8 cellular contexts compared by ENCODE assay signal in genomic region chr2:23760746-23761145, GRCh38.
DNase-seq lines count a peak whose midpoint lies in the region; ATAC-seq and TF ChIP-seq lines count a peak whose summit lies in the region.

No MANE protein-coding gene starts in this region.

- no peak overlapping the region for H3K56ac ChIP-seq in IMR-90 (ENCODE audit: extremely low read depth, insufficient read depth, low read length)

- H2BK15ac ChIP-seq in IMR-90 (ENCODE audit: low read depth, low read length), result no peak overlapping the region

- H3K4me2 ChIP-seq in IMR-90 (ENCODE audit: low read depth, low read length), result no peak overlapping the region

- H3K36me3 Mint-ChIP-seq in stimulated activated effector memory CD8-positive, alpha-beta T cell treated with anti-CD3 and anti-CD28 coated beads, Interleukin-12 subunit alpha, Interleukin-12 subunit beta, amount 100 ng/mL, for 72 hours, result peaks cover 44% of the 10 kb centered on the region

- CTCF ChIA-PET in IMR-90 (lab: Yijun Ruan, JAX), result interaction anchor here (0.7 kb wide), 1 partner anchor 116 kb away, joined by 3 read pairs; no protein-coding TSS in a partner anchor

- dilution Hi-C loops in IMR-90 (cut with HindIII; ENCODE audit: low sequenced_read_pairs, unreplicated experiment), result no loop called here

- peaks cover 0 to 3% of the 10 kb centered on the region in 2 experiments; a peak in 1 of 4 replicates for H3K79me1 ChIP-seq in IMR-90 (ENCODE audit: low read depth in 1 of 2, low read length in 2 of 2)

- POLR2A ChIA-PET in IMR-90 (lab: Charles Lee; ENCODE audit: unreplicated experiment), result no interaction called here

- H3K4me1 Mint-ChIP-seq in stimulated activated effector memory CD8-positive, alpha-beta T cell treated with anti-CD3 and anti-CD28 coated beads, Interleukin-12 subunit alpha, Interleukin-12 subunit beta, amount 100 ng/mL, for 72 hours, result peaks cover 5% of the 10 kb centered on the region

- H3K4me3 ChIP-seq in AG09309 (ENCODE audit: control insufficient read depth, low read depth, low read length), result no peak overlapping the region
- H3K4me3 ChIP-seq in IMR-90 (ENCODE audit: insufficient read depth, low read depth, low read length), result no peak overlapping the region
- no peak overlapping the region for H3K4me3 ChIP-seq in adipocyte (ENCODE audit: low read length)

- H3K9ac ChIP-seq in IMR-90 (ENCODE audit: low read depth, low read length) (no peak overlapping the region), adipocyte (ENCODE audit: low read length) (no peak overlapping the region)

- H2AK9ac ChIP-seq in IMR-90 (replicated peaks; ENCODE audit: low read depth, low read length, poor library complexity), result no peak overlapping the region

- H2AK5ac ChIP-seq in IMR-90 (ENCODE audit: low read depth, low read length), result peak overlapping the region; percentile 61; the same call in 1 of the 2 replicates

- H3K9me3 Mint-ChIP-seq in stimulated activated effector memory CD8-positive, alpha-beta T cell treated with anti-CD3 and anti-CD28 coated beads, Interleukin-12 subunit alpha, Interleukin-12 subunit beta, amount 100 ng/mL, for 72 hours, result no peaks in the 10 kb centered on the region

- H4K8ac ChIP-seq in IMR-90 (ENCODE audit: low read depth in 2 of 2, low read length in 2 of 2), result peak overlapping the region in 1 of 2 experiments; percentile 35; a peak in 1 of 4 replicates

- no peak overlapping the region for H2AFZ ChIP-seq in IMR-90 (replicated peaks; ENCODE audit: low read length, poor library complexity)

- no peak overlapping the region for H3K23ac ChIP-seq in IMR-90 (ENCODE audit: low read depth, low read length)

- no peaks in the 10 kb centered on the region for H4K20me1 ChIP-seq in IMR-90 (ENCODE audit: insufficient read depth, low read length)

- no peak overlapping the region for H2BK5ac ChIP-seq in IMR-90 (ENCODE audit: low read depth, low read length, poor library complexity, severe bottlenecking)

- H3K27me3 ChIP-seq in IMR-90 (ENCODE audit: control insufficient read depth, insufficient read depth, low read length) (no peaks in the 10 kb centered on the region), adipocyte (replicated peaks; ENCODE audit: control insufficient read depth, insufficient read depth, low read length) (no peaks in the 10 kb centered on the region)

- peak; percentile 56 for TF ChIP-seq RAD21 in IMR-90 (IDR thresholded peaks at IDR 0.05; ENCODE audit: low read length)

- WGBS in IMR-90 (ENCODE audit: extremely low coverage in 2 of 2, insufficient read length in 1 of 2), 2 experiments, result no CpG with 5 or more reads among the region's 4 CpGs

- 0 out of 2 replicates have a peak overlapping the region, but pooled peaks have one; percentile 9 for H2BK20ac ChIP-seq in IMR-90 (ENCODE audit: low read depth, low read length)

- H3K4me1 ChIP-seq in IMR-90 (ENCODE audit: control insufficient read depth, insufficient read depth, low read length) (peaks cover 13% of the 10 kb centered on the region), adipocyte (ENCODE audit: control insufficient read depth, insufficient read depth, low read length) (peaks cover 14% of the 10 kb centered on the region)

- in situ Hi-C loops in IMR-90 (cut with MboI; ENCODE audit: low sequenced_read_pairs) (loop anchor here (5.0 to 25.0 kb wide), 2 partner anchors 373 to 563 kb away; partner anchors contain the start of gene KLHL29), GM13976 (cut with MboI; ENCODE audit: low sequenced_read_pairs, unreplicated experiment) (no loop called here)

- no peaks in the 10 kb centered on the region for H3K9me3 ChIP-seq in IMR-90 (ENCODE audit: control insufficient read depth, insufficient read depth, low read length)
- no peaks in the 10 kb centered on the region for H3K9me3 ChIP-seq in adipocyte (ENCODE audit: control insufficient read depth, low read length)

- no peak overlapping the region for H3K4ac ChIP-seq in IMR-90 (ENCODE audit: low read depth, low read length)

- H4K5ac ChIP-seq in IMR-90 (ENCODE audit: low read depth, low read length), result no peak overlapping the region

- no peak overlapping the region for H3K27ac Mint-ChIP-seq in stimulated activated effector memory CD8-positive, alpha-beta T cell treated with anti-CD3 and anti-CD28 coated beads, Interleukin-12 subunit alpha, Interleukin-12 subunit beta, amount 100 ng/mL, for 72 hours

- no peak overlapping the region for H3K4me3 Mint-ChIP-seq in stimulated activated effector memory CD8-positive, alpha-beta T cell treated with anti-CD3 and anti-CD28 coated beads, Interleukin-12 subunit alpha, Interleukin-12 subunit beta, amount 100 ng/mL, for 72 hours

- no peak overlapping the region for H4K91ac ChIP-seq in IMR-90 (ENCODE audit: insufficient read depth, low read depth, low read length)

- peak; percentile 17 for TF ChIP-seq CTCF in AG09309 (IDR thresholded peaks at IDR 0.05; ENCODE audit: control insufficient read depth, insufficient read depth, low read depth, low read length, missing control alignments)
- TF ChIP-seq CTCF in IMR-90 (conservative IDR thresholded peaks at IDR 0.05; ENCODE audit: low read depth, low read length), result peak; percentile 59
- TF ChIP-seq CTCF in GM13976 (IDR thresholded peaks at IDR 0.05; ENCODE audit: borderline replicate concordance, control extremely low read depth, extremely low read depth, insufficient read depth, missing control alignments), result no peak

- H2BK120ac ChIP-seq in IMR-90 (ENCODE audit: low read depth, low read length), result no peak overlapping the region

- intact Hi-C loops in IMR-90 (cut with micrococcal nuclease), result loop anchor here (2.0 to 5.0 kb wide), 3 partner anchors 358 to 562 kb away; partner anchors contain the start of gene KLHL29

- H3K36me3 ChIP-seq in IMR-90 (ENCODE audit: control insufficient read depth, insufficient read depth, low read length), result peaks cover 2% of the 10 kb centered on the region
- peaks cover 30% of the 10 kb centered on the region for H3K36me3 ChIP-seq in adipocyte (ENCODE audit: control insufficient read depth, insufficient read depth, low read length, severe bottlenecking)

- no peaks in the 10 kb centered on the region; the same call in 1 of the 2 replicates for H3K9me1 ChIP-seq in IMR-90 (ENCODE audit: insufficient read depth, low read length)

- BruUV-seq in IMR-90 (replicated peaks; lab: Mats Ljungman, UMichigan), result no TSS peak

- TF ChIP-seq POLR2A in IMR-90 (IDR thresholded peaks at IDR 0.05; ENCODE audit: low read depth, low read length), result no peak

- ATAC-seq in IMR-90 (ENCODE audit: low read depth), result peak; percentile 51
- no peak for ATAC-seq in HG02588 (IDR thresholded peaks at IDR 0.05; ENCODE audit: unreplicated experiment)
- ATAC-seq in stimulated activated effector memory CD8-positive, alpha-beta T cell treated with anti-CD3 and anti-CD28 coated beads, Interleukin-12 subunit alpha, Interleukin-12 subunit beta, amount 100 ng/mL, for 72 hours, result no peak

- H3K14ac ChIP-seq in IMR-90 (replicated peaks; ENCODE audit: low read depth, low read length), result no peak overlapping the region

- H3K18ac ChIP-seq in IMR-90 (ENCODE audit: low read depth, low read length), result no peak overlapping the region; the same call in 1 of the 2 replicates

- no peak for DNase-seq in AG09309 (ENCODE audit: low read depth)
- DNase-seq in IMR-90, result peak; percentile 80
- peak; percentile 84 for DNase-seq in adipocyte (ENCODE audit: low read depth)
- DNase-seq in left kidney (ENCODE audit: low read depth, low spot score), result peak; percentile 60
- no peak for DNase-seq in amygdala (lab: John Stamatoyannopoulos, UW)
- DNase-seq in GM13976 (ENCODE audit: low spot score), result no peak
- no peak for DNase-seq in stimulated activated effector memory CD8-positive, alpha-beta T cell treated with anti-CD3 and anti-CD28 coated beads, Interleukin-12 subunit alpha, Interleukin-12 subunit beta, amount 100 ng/mL, for 72 hours (ENCODE audit: low spot score in 2 of 2)

- no peak overlapping the region for H3K27ac ChIP-seq in IMR-90 (ENCODE audit: insufficient read depth, low read length)

TF ChIP-seq in IMR-90, 13 proteins besides CTCF, POLR2A, EP300 and RAD21:
- TF ChIP-seq BHLHE40 (IDR thresholded peaks at IDR 0.05; ENCODE audit: low read depth, low read length) (no peak), SMC3 (IDR thresholded peaks at IDR 0.05; ENCODE audit: low read depth, low read length) (peak; percentile 43)

Comparison
In these comparisons a context has a peak if more than half of its experiments do, and no peak if none do; other contexts are left out.
1. DNase-seq: peak in IMR-90 (single experiment), adipocyte (single experiment) and left kidney (single experiment); none in AG09309 (single experiment), amygdala (0 of 56), GM13976 (single experiment) and stimulated activated effector memory CD8-positive, alpha-beta T cell treated with anti-CD3 and anti-CD28 coated beads, Interleukin-12 subunit alpha, Interleukin-12 subunit beta, amount 100 ng/mL, for 72 hours (0 of 2).